17 cellular contexts compared by ENCODE assay signal in genomic region chr3:9876991-9877390, GRCh38. TPM values are rescaled to one million over a fixed set of nuclear protein-coding genes. Genes with fewer than 3 reads are reported as not detected.
"Had no signal": no experiment of that assay in that cellular context is flagged by ENCODE, and none has a peak within 500 bp of the region (broad histone marks: within the 10 kb centered on the region; RNA-seq: fewer than 3 reads in every experiment).

No MANE protein-coding gene starts in this region.

- H3K27me3 ChIP-seq: brain microvascular endothelial cell, transverse colon had no signal

- H3K9me3 ChIP-seq: transverse colon had no signal

- H3K27ac ChIP-seq: brain microvascular endothelial cell, epithelial cell of prostate, parathyroid adenoma, transverse colon had no signal

- H3K36me3 ChIP-seq: brain microvascular endothelial cell, transverse colon had no signal

- H3K79me2 ChIP-seq: parathyroid adenoma had no signal

- ATAC-seq: effector memory CD8-positive, alpha-beta T cell had no signal

- H3K4me3 ChIP-seq: transverse colon had no signal

- H3K4me1 ChIP-seq: parathyroid adenoma had no signal

- H3K9ac ChIP-seq: parathyroid adenoma had no signal

- DNase-seq: activated CD4-positive, alpha-beta memory T cell treated with anti-CD3 and anti-CD28 coated beads, Interleukin-2, amount 10 ng/mL, durations not matched to agents 7 days and 5 days; activated naive CD4-positive, alpha-beta T cell treated with anti-CD3 and anti-CD28 coated beads, Interleukin-2, amount 50 U/mL, for 16 hours; brain microvascular endothelial cell; cerebellar nuclear complex; effector memory CD8-positive, alpha-beta T cell; hippocampal formation; retina; stimulated activated CD4-positive, alpha-beta T cell treated with anti-CD3 and anti-CD28 coated beads, Interleukin-15, amount 100 ng/mL, for 24 hours; stimulated activated CD4-positive, alpha-beta T cell treated with anti-CD3 and anti-CD28 coated beads, Interleukin-4, amount 100 ng/mL, for 4 hours; substantia nigra; transverse colon had no signal

- H2AFZ ChIP-seq: parathyroid adenoma had no signal

RNA-seq across cellular contexts. Expression of gene CIDEC, which starts 3.1 kb away (rescaled TPM):
- total RNA-seq: activated CD4-positive, alpha-beta memory T cell treated with anti-CD3 and anti-CD28 coated beads, Interleukin-2, amount 10 ng/mL, durations not matched to agents 7 days and 5 days; activated T-helper 1 cell treated with anti-CD3 and anti-CD28 coated beads, Interleukin-12 subunit alpha, Interleukin-12 subunit beta, Interleukin-2, Interleukin-4 antibody, amounts not matched to agents 30 ng/mL and 10 ng/mL and 1 ng/mL, durations not matched to agents 14 hours and 24 hours and 36 hours; kidney epithelial cell; mesothelial cell of epicardium; T-helper 2 cell treated with Interferon-gamma antibody and Interleukin-4, amounts not matched to agents 100 ng/mL and 5 ng/mL, for 36 hours had no signal
